Comparison of ENCODE assay signal across 1 cellular context in genomic region chr9:132669636-132670358, GRCh38.
TF ChIP-seq lines count a peak whose summit lies in the region.

TSS of gene DDX31 (minus strand) at chr9:132669983. CDS start at chr9:132669934, 49 bp downstream.

TF ChIP-seq in H1, 55 proteins besides CTCF, POLR2A, EP300 and RAD21 (continued from another document):
- TF ChIP-seq E2F6 (IDR thresholded peaks at IDR 0.05) (peak; percentile 89), SIN3A (conservative IDR thresholded peaks at IDR 0.05 in 1 of 2, IDR thresholded peaks at IDR 0.05 in 1 of 2; ENCODE audit: low read depth in 1 of 2, low read length in 2 of 2) (peak; percentile 68 to 75; a peak in 3 of 4 replicates), TBP (IDR thresholded peaks at IDR 0.05; ENCODE audit: low read depth, low read length) (peak; percentile 66; the same call in 1 of the 2 replicates), RBBP5 (IDR thresholded peaks at IDR 0.05; ENCODE audit: borderline replicate concordance, low read depth, low read length) (0 out of 2 replicates have a peak, but pooled peaks have one; percentile 14), KDM5A (IDR thresholded peaks at IDR 0.05; ENCODE audit: low read length) (no peak), CHD1 (IDR thresholded peaks at IDR 0.05; ENCODE audit: low read depth, low read length) (no peak; the same call in 1 of the 2 replicates), CREB1 (IDR thresholded peaks at IDR 0.05) (no peak), MAFK (IDR thresholded peaks at IDR 0.05; ENCODE audit: low read depth, low read length) (no peak), ATF2 (IDR thresholded peaks at IDR 0.05; ENCODE audit: low read length) (no peak), SAP30 (IDR thresholded peaks at IDR 0.05; ENCODE audit: insufficient read depth, insufficient replicate concordance, low read length) (peak; percentile 54), POLR2AphosphoS5 (IDR thresholded peaks at IDR 0.05; ENCODE audit: low read depth, low read length) (0 out of 2 replicates have a peak, but pooled peaks have one; percentile 29), TCF12 (IDR thresholded peaks at IDR 0.05; ENCODE audit: low read depth, low read length) (no peak), CHD2 (IDR thresholded peaks at IDR 0.05; ENCODE audit: low read length) (no peak; the same call in 1 of the 2 replicates), SIX5 (IDR thresholded peaks at IDR 0.05; ENCODE audit: low read depth, low read length) (no peak), ASH2L (IDR thresholded peaks at IDR 0.05; ENCODE audit: low read length) (peak; percentile 98), GTF2F1 (IDR thresholded peaks at IDR 0.05; ENCODE audit: borderline replicate concordance, low read depth, low read length) (0 out of 2 replicates have a peak, but pooled peaks have one; percentile 14), TAF1 (IDR thresholded peaks at IDR 0.05; ENCODE audit: low read depth, low read length) (peak; percentile 61; the same call in 1 of the 2 replicates)
